In genomic region chr12:80909370-80909769, GRCh38 we compare ENCODE assay signal across 3 cellular contexts.
"Had no signal": no experiment of that assay in that cellular context is flagged by ENCODE, and none has a peak within 500 bp of the region (broad histone marks: within the 10 kb centered on the region; RNA-seq: fewer than 3 reads in every experiment).

No MANE protein-coding gene starts in this region.

- ATAC-seq: GM12878 had no signal

- DNase-seq: GDM1, GF-D8 had no signal
